In the genomic region with DNA sequence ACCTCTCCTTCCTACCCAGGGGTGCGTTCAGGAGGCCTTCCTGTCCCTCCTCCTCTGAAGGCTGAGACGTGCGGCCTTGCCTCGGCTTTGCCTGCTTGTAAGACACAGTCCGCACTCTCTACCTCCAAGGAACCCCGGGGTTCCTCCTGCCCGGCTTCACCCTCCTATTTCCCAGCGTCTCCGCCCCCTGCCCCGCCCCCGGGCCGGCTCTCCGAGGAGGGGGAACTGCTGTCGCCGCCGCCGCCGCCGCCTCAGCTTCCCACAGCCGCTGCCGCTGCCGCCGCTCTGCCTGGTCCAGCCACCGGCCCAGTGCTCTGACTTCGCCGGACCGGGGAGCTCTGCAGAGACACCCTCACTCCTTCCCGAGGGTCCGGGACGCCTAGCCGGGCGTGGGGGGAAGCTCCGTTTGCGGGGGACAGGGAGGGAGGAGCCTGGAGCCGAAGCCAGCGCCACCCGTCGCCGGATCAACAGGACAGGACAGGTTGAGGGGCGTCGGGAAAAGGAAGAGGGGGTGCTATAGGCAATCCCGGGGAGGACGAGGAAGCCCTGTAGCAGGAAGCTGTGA, we compare ENCODE assay signal across 10 cellular contexts. TPM values are rescaled to one million over a fixed set of nuclear protein-coding genes. Genes with fewer than 3 reads are reported as not detected.
DNase-seq lines count a peak whose midpoint lies in the region; ATAC-seq and TF ChIP-seq lines count a peak whose summit lies in the region.
"Had no signal": no experiment of that assay in that cellular context is flagged by ENCODE, and none has a peak within 500 bp of the region (broad histone marks: within the 10 kb centered on the region; RNA-seq: fewer than 3 reads in every experiment).

No MANE protein-coding gene starts in this region.

- no peak overlapping the region for H3K27ac ChIP-seq in fibroblast of lung (ENCODE audit: insufficient read depth, low read length)
- H3K27ac ChIP-seq in thymus (ENCODE audit: low read depth), result no peak overlapping the region
- H3K27ac ChIP-seq: SJSA1 had no signal

- peak overlapping the region in 1 of 2 donors; percentile 46 for H3K27ac Mint-ChIP-seq in natural killer cell

- no peak overlapping the region for H3K9ac ChIP-seq in fibroblast of lung (ENCODE audit: insufficient read depth, low read length)

- peaks cover 25% of the 10 kb centered on the region for H3K27me3 ChIP-seq in fibroblast of lung (ENCODE audit: control insufficient read depth, insufficient read depth, low read length)
- H3K27me3 ChIP-seq in thymus (ENCODE audit: control insufficient read depth, insufficient read depth), result peaks cover 52% of the 10 kb centered on the region

- H3K4me1 Mint-ChIP-seq in natural killer cell, result peaks cover 29 to 49% of the 10 kb centered on the region in 2 donors

- peak overlapping the region; percentile 69 for H3K4me3 Mint-ChIP-seq in natural killer cell

- peak overlapping the region; percentile 9 for H3K4me2 ChIP-seq in fibroblast of lung (ENCODE audit: extremely low read depth, insufficient read depth, low read length)

- H3K36me3 Mint-ChIP-seq in natural killer cell, result no peaks in the 10 kb centered on the region

- H3K79me2 ChIP-seq in fibroblast of lung (ENCODE audit: control insufficient read depth, insufficient read depth, low read length), result no peaks in the 10 kb centered on the region

- intact Hi-C loops in natural killer cell (cut with micrococcal nuclease), result loop anchor here (5.0 kb wide), 2 partner anchors 64 to 86 kb away; a partner anchor contains a TSS

- H4K20me1 ChIP-seq in fibroblast of lung (ENCODE audit: control insufficient read depth, extremely low read depth, insufficient read depth, low read length), result no peaks in the 10 kb centered on the region

- H3K4me1 ChIP-seq in fibroblast of lung (ENCODE audit: control insufficient read depth, extremely low read depth, insufficient read depth, low read length) (peaks cover 13% of the 10 kb centered on the region), thymus (ENCODE audit: control insufficient read depth, insufficient read depth, low read length) (peaks cover 26% of the 10 kb centered on the region)

- TF ChIP-seq CTCF in fibroblast of lung (conservative IDR thresholded peaks at IDR 0.05 in 1 of 2, IDR thresholded peaks at IDR 0.05 in 1 of 2; ENCODE audit: low read depth in 1 of 2, low read length in 2 of 2), result no peak
- TF ChIP-seq CTCF in natural killer cell (IDR thresholded peaks at IDR 0.05), result no peak

- H3K9me3 Mint-ChIP-seq in natural killer cell, result no peaks in the 10 kb centered on the region

- WGBS in thymus, result 6% methylated on average over 43 of the region's 43 CpGs

- peak overlapping the region in 1 of 4 experiments; percentile 42 for H3K4me3 ChIP-seq in fibroblast of lung (replicated peaks in 1 of 4; ENCODE audit: control extremely low read depth in 1 of 4, insufficient read depth in 1 of 4, low read depth in 3 of 4, low read length in 4 of 4)
- H3K4me3 ChIP-seq in thymus (ENCODE audit: low read length), result peak overlapping the region; percentile 43
- H3K4me3 ChIP-seq: SJSA1 had no signal

- ATAC-seq in natural killer cell, result no peak
- no peak for ATAC-seq in GM19351 (IDR thresholded peaks at IDR 0.05; ENCODE audit: unreplicated experiment)

- H3K36me3 ChIP-seq in fibroblast of lung (ENCODE audit: control insufficient read depth, insufficient read depth, low read length) (no peaks in the 10 kb centered on the region), thymus (ENCODE audit: control insufficient read depth, insufficient read depth) (no peaks in the 10 kb centered on the region)
- H3K36me3 ChIP-seq: SJSA1 had no signal

- peaks cover 28 to 37% of the 10 kb centered on the region in 2 donors for H3K27me3 Mint-ChIP-seq in natural killer cell (ENCODE audit: low read depth in 2 of 2)

- peak; percentile 30 for DNase-seq in NCI-H1694 (lab: John Stamatoyannopoulos, UW)
- peak; percentile 62 for DNase-seq in activated T-cell treated with anti-CD3 and anti-CD28 coated beads for 48 hours (ENCODE audit: low read depth)
- DNase-seq in fibroblast of lung (ENCODE audit: low read depth in 2 of 2), result no peak
- peak; percentile 38 for DNase-seq in natural killer cell
- no peak for DNase-seq in AG08396 (ENCODE audit: low spot score)
- no peak for DNase-seq in NCI-H524 (lab: John Stamatoyannopoulos, UW)

- no peaks in the 10 kb centered on the region for H3K9me3 ChIP-seq in fibroblast of lung (ENCODE audit: control insufficient read depth, insufficient read depth, low read depth, low read length)
- H3K9me3 ChIP-seq in thymus (ENCODE audit: control insufficient read depth), result no peaks in the 10 kb centered on the region
- H3K9me3 ChIP-seq: SJSA1 had no signal

- no peak overlapping the region for H2AFZ ChIP-seq in fibroblast of lung (ENCODE audit: low read length)

RNA-seq across cellular contexts. Expression of a gene that starts 1.2 kb away (rescaled TPM):
- total RNA-seq in fibroblast of lung (0.33 and 1.3 TPM in 2 replicates), natural killer cell (1 to 10 TPM; 1.2 to 4.2 (median 1.9) TPM)
- polyA plus RNA-seq in fibroblast of lung (0.43 and 0.87 TPM in 2 replicates), thymus (5.5 TPM)
- 0.44 and 0.79 TPM in 2 replicates for polyA plus RNA-seq in fibroblast of lung (2012)
- polyA minus RNA-seq in fibroblast of lung (ENCODE audit: low replicate concordance), result 0.43 and 5.0 TPM in 2 replicates
- total RNA-seq: SJSA1 had no signal

RNA-seq across cellular contexts. Expression of a gene that starts 2.9 kb away (rescaled TPM):
- total RNA-seq in fibroblast of lung (1.5 and 1.8 TPM in 2 replicates), natural killer cell (1 to 10 TPM; 5.1 to 8.6 (median 7.0) TPM)
- polyA plus RNA-seq in fibroblast of lung (0.52 and 0.58 TPM in 2 replicates), thymus (5.1 TPM)
- polyA plus RNA-seq in fibroblast of lung (2012), result 0.72 and 1.0 TPM in 2 replicates
- polyA minus RNA-seq in fibroblast of lung (ENCODE audit: low replicate concordance), result 2.3 TPM in 1 of 2 replicates, not detected in the other

RNA-seq across cellular contexts. Expression of a gene that starts 6.7 kb away (rescaled TPM):
- total RNA-seq in fibroblast of lung (5.6 and 12.2 TPM in 2 replicates), natural killer cell (10 to 100 TPM in 2 of 3 donors, 1 to 10 TPM in 1; 9.8 to 10.4 (median 10.2) TPM)
- polyA plus RNA-seq in fibroblast of lung (6.3 and 9.2 TPM in 2 replicates), thymus (18.5 TPM)
- 4.4 and 7.1 TPM in 2 replicates for polyA plus RNA-seq in fibroblast of lung (2012)
- polyA minus RNA-seq in fibroblast of lung (ENCODE audit: low replicate concordance), result 7.1 and 8.8 TPM in 2 replicates

RNA-seq across cellular contexts. Expression of a gene that starts 9.5 kb away (rescaled TPM):
- total RNA-seq in fibroblast of lung (not detected in 2 replicates), natural killer cell (not detected)
- polyA plus RNA-seq in fibroblast of lung (not detected in 2 replicates), thymus (not detected)
- polyA plus RNA-seq in fibroblast of lung (2012), result not detected in 2 replicates
- polyA minus RNA-seq in fibroblast of lung (ENCODE audit: low replicate concordance), result not detected in 2 replicates
- total RNA-seq: SJSA1, temporal lobe had no signal

RNA-seq across cellular contexts. Expression of a gene that starts 12.7 kb away (rescaled TPM):
- total RNA-seq in fibroblast of lung, result not detected in 2 replicates
- polyA plus RNA-seq in fibroblast of lung, result not detected in 2 replicates
- polyA plus RNA-seq in fibroblast of lung (2012), result not detected in 2 replicates
- not detected in 2 replicates for polyA minus RNA-seq in fibroblast of lung (ENCODE audit: low replicate concordance)
- total RNA-seq in natural killer cell, result not detected
- 0.02 TPM for polyA plus RNA-seq in thymus
- total RNA-seq: SJSA1, temporal lobe had no signal

Comparison
In these comparisons a context has a peak if more than half of its experiments do, and no peak if none do; other contexts are left out.
1. DNase-seq: peak in NCI-H1694 (single experiment), activated T-cell treated with anti-CD3 and anti-CD28 coated beads for 48 hours (single experiment) and natural killer cell (single experiment); none in fibroblast of lung (0 of 2), AG08396 (single experiment) and NCI-H524 (0 of 2).